ENCODE assay signal across 1 cellular context in genomic region chr17:79989106-79989835, GRCh38.
A peak's percentile ranks its signal among the peaks of the same experiment; 100 is the strongest.
TF ChIP-seq lines count a peak whose summit lies in the region.

No MANE protein-coding gene starts in this region.

TF ChIP-seq in HepG2, 621 proteins besides CTCF, POLR2A, EP300 and RAD21 (continued from another document and continues in another):
- TF ChIP-seq JUN (CRISPR knock-in tag; IDR thresholded peaks at IDR 0.05) (no peak), MXI1 (IDR thresholded peaks at IDR 0.05; ENCODE audit: borderline replicate concordance, low read depth, low read length) (no peak), ZNF446 (CRISPR knock-in tag; IDR thresholded peaks at IDR 0.05) (no peak), ZNF263 (CRISPR knock-in tag; IDR thresholded peaks at IDR 0.05) (no peak), XRCC5 (optimal IDR thresholded peaks at IDR 0.05; ENCODE audit: low read length) (peak; percentile 7), HNRNPH1 (optimal IDR thresholded peaks at IDR 0.05; ENCODE audit: low read depth, low read length) (no peak), REPIN1 (CRISPR knock-in tag; IDR thresholded peaks at IDR 0.05; ENCODE audit: borderline replicate concordance, low read depth) (0 out of 2 replicates have a peak, but pooled peaks have one; percentile 53), PAWR (CRISPR knock-in tag; IDR thresholded peaks at IDR 0.05; ENCODE audit: borderline replicate concordance) (no peak), ZNF383 (CRISPR knock-in tag; IDR thresholded peaks at IDR 0.05; ENCODE audit: borderline replicate concordance) (no peak), ZNF775 (CRISPR knock-in tag; IDR thresholded peaks at IDR 0.05; ENCODE audit: borderline replicate concordance) (no peak), SRSF9 (IDR thresholded peaks at IDR 0.05; ENCODE audit: borderline replicate concordance, insufficient read depth, low read depth, low read length, poor library complexity, severe bottlenecking) (no peak), ZFP36L2 (CRISPR knock-in tag; IDR thresholded peaks at IDR 0.05) (no peak), REXO4 (CRISPR knock-in tag; IDR thresholded peaks at IDR 0.05; ENCODE audit: borderline replicate concordance) (no peak), TBX3 (IDR thresholded peaks at IDR 0.05; ENCODE audit: borderline replicate concordance) (no peak), DNMT1 (CRISPR knock-in tag; IDR thresholded peaks at IDR 0.05) (no peak), KAT8 (CRISPR knock-in tag; IDR thresholded peaks at IDR 0.05) (no peak), PAF1 (CRISPR knock-in tag; IDR thresholded peaks at IDR 0.05) (no peak), ZNF124 (CRISPR knock-in tag; IDR thresholded peaks at IDR 0.05) (no peak), ARID2 (CRISPR knock-in tag; IDR thresholded peaks at IDR 0.05; ENCODE audit: borderline replicate concordance) (no peak), STAT5B (CRISPR knock-in tag; IDR thresholded peaks at IDR 0.05) (no peak), RFX3 (CRISPR knock-in tag; IDR thresholded peaks at IDR 0.05) (no peak), TBX2 (CRISPR knock-in tag; IDR thresholded peaks at IDR 0.05; ENCODE audit: borderline replicate concordance) (no peak), ZFX (CRISPR knock-in tag; IDR thresholded peaks at IDR 0.05; ENCODE audit: low read depth) (peak; percentile 69), ZBTB4 (CRISPR knock-in tag; IDR thresholded peaks at IDR 0.05; ENCODE audit: borderline replicate concordance) (no peak), ZNF253 (CRISPR knock-in tag; IDR thresholded peaks at IDR 0.05; ENCODE audit: borderline replicate concordance) (no peak), SALL2 (CRISPR knock-in tag; IDR thresholded peaks at IDR 0.05) (no peak), FOXC1 (CRISPR knock-in tag; IDR thresholded peaks at IDR 0.05; ENCODE audit: borderline replicate concordance) (no peak; the same call in 1 of the 2 replicates), BCL3 (CRISPR knock-in tag; IDR thresholded peaks at IDR 0.05) (no peak), ZNF781 (CRISPR knock-in tag; IDR thresholded peaks at IDR 0.05; ENCODE audit: borderline replicate concordance, not compliant biosample characterization) (no peak), AKAP8 (CRISPR knock-in tag; IDR thresholded peaks at IDR 0.05) (no peak), ZNF280B (CRISPR knock-in tag; IDR thresholded peaks at IDR 0.05; ENCODE audit: borderline replicate concordance) (no peak), ATF2 (CRISPR knock-in tag; IDR thresholded peaks at IDR 0.05) (no peak), ZNF577 (CRISPR knock-in tag; IDR thresholded peaks at IDR 0.05; ENCODE audit: borderline replicate concordance, low read depth) (no peak), ATAD3A (CRISPR knock-in tag; IDR thresholded peaks at IDR 0.05) (no peak), KAT7 (CRISPR knock-in tag; IDR thresholded peaks at IDR 0.05; ENCODE audit: borderline replicate concordance) (0 out of 2 replicates have a peak, but pooled peaks have one; percentile 8), MAZ (IDR thresholded peaks at IDR 0.05; ENCODE audit: borderline replicate concordance, low read depth, low read length) (no peak), MAZ (CRISPR knock-in tag; IDR thresholded peaks at IDR 0.05; ENCODE audit: low read depth) (no peak), AGO1 (IDR thresholded peaks at IDR 0.05; ENCODE audit: low read depth, low read length, poor library complexity, severe bottlenecking) (no peak), KDM6A (CRISPR knock-in tag; IDR thresholded peaks at IDR 0.05; ENCODE audit: low read depth) (no peak), ZBTB43 (CRISPR knock-in tag; conservative IDR thresholded peaks at IDR 0.05) (no peak), HDAC2 (CRISPR knock-in tag; IDR thresholded peaks at IDR 0.05) (no peak), ZNF235 (CRISPR knock-in tag; IDR thresholded peaks at IDR 0.05; ENCODE audit: borderline replicate concordance) (no peak), NR2C2 (CRISPR knock-in tag; IDR thresholded peaks at IDR 0.05; ENCODE audit: borderline replicate concordance) (no peak), SSRP1 (CRISPR knock-in tag; IDR thresholded peaks at IDR 0.05) (0 out of 2 replicates have a peak, but pooled peaks have one; percentile 53)
- TF ChIP-seq, protein P1, sequence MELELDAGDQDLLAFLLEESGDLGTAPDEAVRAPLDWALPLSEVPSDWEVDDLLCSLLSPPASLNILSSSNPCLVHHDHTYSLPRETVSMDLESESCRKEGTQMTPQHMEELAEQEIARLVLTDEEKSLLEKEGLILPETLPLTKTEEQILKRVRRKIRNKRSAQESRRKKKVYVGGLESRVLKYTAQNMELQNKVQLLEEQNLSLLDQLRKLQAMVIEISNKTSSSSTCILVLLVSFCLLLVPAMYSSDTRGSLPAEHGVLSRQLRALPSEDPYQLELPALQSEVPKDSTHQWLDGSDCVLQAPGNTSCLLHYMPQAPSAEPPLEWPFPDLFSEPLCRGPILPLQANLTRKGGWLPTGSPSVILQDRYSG (CRISPR knock-in tag; IDR thresholded peaks at IDR 0.05): no peak
- TF ChIP-seq, protein P2, sequence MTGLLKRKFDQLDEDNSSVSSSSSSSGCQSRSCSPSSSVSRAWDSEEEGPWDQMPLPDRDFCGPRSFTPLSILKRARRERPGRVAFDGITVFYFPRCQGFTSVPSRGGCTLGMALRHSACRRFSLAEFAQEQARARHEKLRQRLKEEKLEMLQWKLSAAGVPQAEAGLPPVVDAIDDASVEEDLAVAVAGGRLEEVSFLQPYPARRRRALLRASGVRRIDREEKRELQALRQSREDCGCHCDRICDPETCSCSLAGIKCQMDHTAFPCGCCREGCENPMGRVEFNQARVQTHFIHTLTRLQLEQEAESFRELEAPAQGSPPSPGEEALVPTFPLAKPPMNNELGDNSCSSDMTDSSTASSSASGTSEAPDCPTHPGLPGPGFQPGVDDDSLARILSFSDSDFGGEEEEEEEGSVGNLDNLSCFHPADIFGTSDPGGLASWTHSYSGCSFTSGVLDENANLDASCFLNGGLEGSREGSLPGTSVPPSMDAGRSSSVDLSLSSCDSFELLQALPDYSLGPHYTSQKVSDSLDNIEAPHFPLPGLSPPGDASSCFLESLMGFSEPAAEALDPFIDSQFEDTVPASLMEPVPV (CRISPR knock-in tag; IDR thresholded peaks at IDR 0.05): no peak
- TF ChIP-seq, protein P3, sequence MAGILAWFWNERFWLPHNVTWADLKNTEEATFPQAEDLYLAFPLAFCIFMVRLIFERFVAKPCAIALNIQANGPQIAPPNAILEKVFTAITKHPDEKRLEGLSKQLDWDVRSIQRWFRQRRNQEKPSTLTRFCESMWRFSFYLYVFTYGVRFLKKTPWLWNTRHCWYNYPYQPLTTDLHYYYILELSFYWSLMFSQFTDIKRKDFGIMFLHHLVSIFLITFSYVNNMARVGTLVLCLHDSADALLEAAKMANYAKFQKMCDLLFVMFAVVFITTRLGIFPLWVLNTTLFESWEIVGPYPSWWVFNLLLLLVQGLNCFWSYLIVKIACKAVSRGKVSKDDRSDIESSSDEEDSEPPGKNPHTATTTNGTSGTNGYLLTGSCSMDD (CRISPR knock-in tag; IDR thresholded peaks at IDR 0.05): no peak
- TF ChIP-seq, protein P4, sequence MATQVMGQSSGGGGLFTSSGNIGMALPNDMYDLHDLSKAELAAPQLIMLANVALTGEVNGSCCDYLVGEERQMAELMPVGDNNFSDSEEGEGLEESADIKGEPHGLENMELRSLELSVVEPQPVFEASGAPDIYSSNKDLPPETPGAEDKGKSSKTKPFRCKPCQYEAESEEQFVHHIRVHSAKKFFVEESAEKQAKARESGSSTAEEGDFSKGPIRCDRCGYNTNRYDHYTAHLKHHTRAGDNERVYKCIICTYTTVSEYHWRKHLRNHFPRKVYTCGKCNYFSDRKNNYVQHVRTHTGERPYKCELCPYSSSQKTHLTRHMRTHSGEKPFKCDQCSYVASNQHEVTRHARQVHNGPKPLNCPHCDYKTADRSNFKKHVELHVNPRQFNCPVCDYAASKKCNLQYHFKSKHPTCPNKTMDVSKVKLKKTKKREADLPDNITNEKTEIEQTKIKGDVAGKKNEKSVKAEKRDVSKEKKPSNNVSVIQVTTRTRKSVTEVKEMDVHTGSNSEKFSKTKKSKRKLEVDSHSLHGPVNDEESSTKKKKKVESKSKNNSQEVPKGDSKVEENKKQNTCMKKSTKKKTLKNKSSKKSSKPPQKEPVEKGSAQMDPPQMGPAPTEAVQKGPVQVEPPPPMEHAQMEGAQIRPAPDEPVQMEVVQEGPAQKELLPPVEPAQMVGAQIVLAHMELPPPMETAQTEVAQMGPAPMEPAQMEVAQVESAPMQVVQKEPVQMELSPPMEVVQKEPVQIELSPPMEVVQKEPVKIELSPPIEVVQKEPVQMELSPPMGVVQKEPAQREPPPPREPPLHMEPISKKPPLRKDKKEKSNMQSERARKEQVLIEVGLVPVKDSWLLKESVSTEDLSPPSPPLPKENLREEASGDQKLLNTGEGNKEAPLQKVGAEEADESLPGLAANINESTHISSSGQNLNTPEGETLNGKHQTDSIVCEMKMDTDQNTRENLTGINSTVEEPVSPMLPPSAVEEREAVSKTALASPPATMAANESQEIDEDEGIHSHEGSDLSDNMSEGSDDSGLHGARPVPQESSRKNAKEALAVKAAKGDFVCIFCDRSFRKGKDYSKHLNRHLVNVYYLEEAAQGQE (IDR thresholded peaks at IDR 0.05; ENCODE audit: borderline replicate concordance in 1 of 2, low read depth in 1 of 2, low read length in 2 of 2): no peak
- TF ChIP-seq, protein P5, sequence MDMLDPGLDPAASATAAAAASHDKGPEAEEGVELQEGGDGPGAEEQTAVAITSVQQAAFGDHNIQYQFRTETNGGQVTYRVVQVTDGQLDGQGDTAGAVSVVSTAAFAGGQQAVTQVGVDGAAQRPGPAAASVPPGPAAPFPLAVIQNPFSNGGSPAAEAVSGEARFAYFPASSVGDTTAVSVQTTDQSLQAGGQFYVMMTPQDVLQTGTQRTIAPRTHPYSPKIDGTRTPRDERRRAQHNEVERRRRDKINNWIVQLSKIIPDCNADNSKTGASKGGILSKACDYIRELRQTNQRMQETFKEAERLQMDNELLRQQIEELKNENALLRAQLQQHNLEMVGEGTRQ (IDR thresholded peaks at IDR 0.05; ENCODE audit: low read depth, low read length): no peak
- TF ChIP-seq, protein P5 (CRISPR knock-in tag; IDR thresholded peaks at IDR 0.05; ENCODE audit: borderline replicate concordance): no peak
